In the genomic region with DNA sequence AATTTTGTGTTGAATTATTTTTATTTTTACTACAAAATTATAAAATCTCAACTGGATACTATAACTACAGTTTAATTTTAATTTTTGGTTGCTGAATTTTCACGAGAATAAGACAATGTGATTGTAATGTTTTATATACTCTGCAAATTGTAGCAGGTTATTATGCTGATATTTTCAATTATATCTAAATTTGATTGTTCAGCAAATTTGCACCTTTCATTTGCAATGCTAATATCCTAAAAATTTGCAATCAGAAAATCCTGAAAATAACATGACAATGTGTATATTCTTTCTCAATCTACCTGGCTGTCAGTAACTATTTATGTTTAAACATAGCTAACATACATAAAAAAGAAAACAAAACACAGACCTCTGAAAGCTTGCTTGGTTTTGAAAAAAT, we compare ENCODE assay signal across 27 cellular contexts.
DNase-seq lines count a peak whose midpoint lies in the region; ATAC-seq, FAIRE-seq and TF ChIP-seq lines count a peak whose summit lies in the region.
"Had no signal": no experiment of that assay in that cellular context is flagged by ENCODE, and none has a peak within 500 bp of the region (broad histone marks: within the 10 kb centered on the region; RNA-seq: fewer than 3 reads in every experiment).

No MANE protein-coding gene starts in this region.

- no peak for TF ChIP-seq CTCF in HepG2 (CRISPR knock-in tag; IDR thresholded peaks at IDR 0.05)
- TF ChIP-seq CTCF in right lobe of liver (IDR thresholded peaks at IDR 0.05) = no peak
- TF ChIP-seq CTCF in IMR-90 (conservative IDR thresholded peaks at IDR 0.05; ENCODE audit: low read depth, low read length) = no peak
- no peak for TF ChIP-seq CTCF in K562 (IDR thresholded peaks at IDR 0.05 in 2 of 3, conservative IDR thresholded peaks at IDR 0.05 in 1 of 3; ENCODE audit: insufficient read depth in 2 of 3, low read depth in 1 of 3, low read length in 3 of 3)
- TF ChIP-seq CTCF in osteocyte (IDR thresholded peaks at IDR 0.05) = no peak
- no peak for TF ChIP-seq CTCF in BE2C (IDR thresholded peaks at IDR 0.05; ENCODE audit: low read depth, low read length)

- H2BK20ac ChIP-seq in IMR-90 (ENCODE audit: low read depth, low read length) = no peak overlapping the region

- H3K9ac ChIP-seq in HepG2 (ENCODE audit: insufficient read depth, low read depth, low read length) = no peak overlapping the region
- H3K9ac ChIP-seq in IMR-90 (ENCODE audit: low read depth, low read length) = no peak overlapping the region
- H3K9ac ChIP-seq in K562 (ENCODE audit: insufficient read depth in 1 of 2, low read depth in 2 of 2, low read length in 2 of 2) = no peak overlapping the region
- H3K9ac ChIP-seq: BLaER1 had no signal

- H2AFZ ChIP-seq in HepG2 (ENCODE audit: low read length) (no peak overlapping the region), IMR-90 (replicated peaks; ENCODE audit: low read length, poor library complexity) (no peak overlapping the region), K562 (ENCODE audit: low read depth, low read length) (no peak overlapping the region)

- TF ChIP-seq POLR2A in HepG2 (IDR thresholded peaks at IDR 0.05; ENCODE audit: insufficient read depth in 1 of 2, low read depth in 2 of 2, low read length in 2 of 2) (no peak), right lobe of liver (IDR thresholded peaks at IDR 0.05) (no peak), IMR-90 (IDR thresholded peaks at IDR 0.05; ENCODE audit: low read depth, low read length) (no peak), K562 (conservative IDR thresholded peaks at IDR 0.05) (no peak)

- no peak overlapping the region for H3K18ac ChIP-seq in IMR-90 (ENCODE audit: low read depth, low read length)

- H3K36me3 Mint-ChIP-seq in osteocyte (ENCODE audit: unreplicated experiment) = no peaks in the 10 kb centered on the region
- no peaks in the 10 kb centered on the region for H3K36me3 Mint-ChIP-seq in stimulated activated effector memory CD8-positive, alpha-beta T cell treated with anti-CD3 and anti-CD28 coated beads, Interleukin-12 subunit alpha, Interleukin-12 subunit beta, amount 100 ng/mL, for 72 hours
- H3K36me3 Mint-ChIP-seq: CD14-positive monocyte; CD4-positive, alpha-beta memory T cell; CD4-positive, CD25-positive, alpha-beta regulatory T cell; CD8-positive, alpha-beta memory T cell had no signal

- H3K4me3 ChIP-seq in HepG2 (replicated peaks in 1 of 3; ENCODE audit: insufficient read depth in 1 of 3, low read depth in 2 of 3, low read length in 3 of 3) = no peak overlapping the region
- H3K4me3 ChIP-seq in right lobe of liver = no peak overlapping the region
- H3K4me3 ChIP-seq in IMR-90 (ENCODE audit: insufficient read depth, low read depth, low read length) = no peak overlapping the region
- H3K4me3 ChIP-seq in K562 = no peak overlapping the region
- no peak overlapping the region for H3K4me3 ChIP-seq in BE2C (ENCODE audit: low read depth, low read length)
- H3K4me3 ChIP-seq: BLaER1, GM12878 had no signal

- H3K23ac ChIP-seq in IMR-90 (ENCODE audit: low read depth, low read length) = no peak overlapping the region

- intact Hi-C loops in HepG2 (cut with micrococcal nuclease; ENCODE audit: unreplicated experiment) = no loop called here
- intact Hi-C loops in right lobe of liver (cut with DNase I) = no loop called here
- intact Hi-C loops in IMR-90 (cut with micrococcal nuclease) = no loop called here
- intact Hi-C loops in K562 (cut with micrococcal nuclease) = no loop called here

- H3K4me3 Mint-ChIP-seq in osteocyte (ENCODE audit: unreplicated experiment) = no peak overlapping the region
- H3K4me3 Mint-ChIP-seq in stimulated activated effector memory CD8-positive, alpha-beta T cell treated with anti-CD3 and anti-CD28 coated beads, Interleukin-12 subunit alpha, Interleukin-12 subunit beta, amount 100 ng/mL, for 72 hours = no peak overlapping the region
- H3K4me3 Mint-ChIP-seq: B cell; CD14-positive monocyte; CD4-positive, alpha-beta memory T cell; CD4-positive, CD25-positive, alpha-beta regulatory T cell; CD8-positive, alpha-beta memory T cell had no signal

- no peak for FAIRE-seq in HepG2 (lab: Jason Lieb, UNC)
- FAIRE-seq in K562 (lab: Jason Lieb, UNC) = no peak
- FAIRE-seq: GM12878, GM12892, GM18507 had no signal

- no peak overlapping the region for H4K91ac ChIP-seq in IMR-90 (ENCODE audit: insufficient read depth, low read depth, low read length)

- no peak overlapping the region for H2BK5ac ChIP-seq in IMR-90 (ENCODE audit: low read depth, low read length, poor library complexity, severe bottlenecking)

- WGBS in HepG2 (ENCODE audit: low lambda C conversion rate) = under 1% methylated on average over 1 of the region's 1 CpG
- 16% methylated on average over 1 of the region's 1 CpG for WGBS in right lobe of liver (ENCODE audit: insufficient coverage, low coverage, low lambda C conversion rate, missing lambda C conversion rate)
- no CpG with 5 or more reads among the region's 1 CpG for WGBS in IMR-90 (ENCODE audit: extremely low coverage in 2 of 2, insufficient read length in 1 of 2), 2 experiments
- WGBS in K562 (ENCODE audit: insufficient coverage, low coverage, missing lambda C conversion rate) = 0% methylated on average over 1 of the region's 1 CpG

- H3K79me1 ChIP-seq in IMR-90 (ENCODE audit: low read depth in 1 of 2, low read length in 2 of 2) = no peaks in the 10 kb centered on the region

- H2AK5ac ChIP-seq in IMR-90 (ENCODE audit: low read depth, low read length) = no peak overlapping the region

- H3K56ac ChIP-seq in IMR-90 (ENCODE audit: extremely low read depth, insufficient read depth, low read length) = no peak overlapping the region

- no peak for TF ChIP-seq EP300 in HepG2 (IDR thresholded peaks at IDR 0.05; ENCODE audit: low read depth in 2 of 2, low read length in 2 of 2)
- no peak for TF ChIP-seq EP300 in HepG2 (CRISPR knock-in tag; IDR thresholded peaks at IDR 0.05; ENCODE audit: borderline replicate concordance)
- no peak for TF ChIP-seq EP300 in K562 (IDR thresholded peaks at IDR 0.05; ENCODE audit: low read length)

- no peak for ATAC-seq in HepG2
- no peak for ATAC-seq in right lobe of liver
- no peak for ATAC-seq in IMR-90 (ENCODE audit: low read depth)
- no peak for ATAC-seq in K562
- ATAC-seq in stimulated activated effector memory CD8-positive, alpha-beta T cell treated with anti-CD3 and anti-CD28 coated beads, Interleukin-12 subunit alpha, Interleukin-12 subunit beta, amount 100 ng/mL, for 72 hours = no peak
- ATAC-seq: GM12878 had no signal

- H4K5ac ChIP-seq in IMR-90 (ENCODE audit: low read depth, low read length) = no peak overlapping the region

- H3K27me3 Mint-ChIP-seq in osteocyte (ENCODE audit: unreplicated experiment) = no peaks in the 10 kb centered on the region
- H3K27me3 Mint-ChIP-seq: B cell; CD4-positive, alpha-beta memory T cell; CD4-positive, CD25-positive, alpha-beta regulatory T cell; CD8-positive, alpha-beta memory T cell had no signal

- H3K36me3 ChIP-seq in HepG2 (replicated peaks in 1 of 2; ENCODE audit: control insufficient read depth in 1 of 2, insufficient read depth in 2 of 2, low read length in 2 of 2) (no peaks in the 10 kb centered on the region), right lobe of liver (no peaks in the 10 kb centered on the region), IMR-90 (ENCODE audit: control insufficient read depth, insufficient read depth, low read length) (no peaks in the 10 kb centered on the region), K562 (ENCODE audit: control insufficient read depth, insufficient read depth, low read length) (no peaks in the 10 kb centered on the region), BE2C (no peaks in the 10 kb centered on the region)
- H3K36me3 ChIP-seq: BLaER1 had no signal

- H3K4me1 Mint-ChIP-seq in osteocyte (ENCODE audit: unreplicated experiment) = peaks cover 2% of the 10 kb centered on the region
- H3K4me1 Mint-ChIP-seq in stimulated activated effector memory CD8-positive, alpha-beta T cell treated with anti-CD3 and anti-CD28 coated beads, Interleukin-12 subunit alpha, Interleukin-12 subunit beta, amount 100 ng/mL, for 72 hours = no peaks in the 10 kb centered on the region
- H3K4me1 Mint-ChIP-seq: B cell; CD14-positive monocyte; CD4-positive, alpha-beta memory T cell; CD4-positive, CD25-positive, alpha-beta regulatory T cell; CD8-positive, alpha-beta memory T cell had no signal

- no peaks in the 10 kb centered on the region for H3K9me1 ChIP-seq in IMR-90 (ENCODE audit: insufficient read depth, low read length)
- no peaks in the 10 kb centered on the region for H3K9me1 ChIP-seq in K562 (ENCODE audit: control insufficient read depth, insufficient read depth, low read length)

- H4K20me1 ChIP-seq in HepG2 (ENCODE audit: insufficient read depth, low read length) (no peaks in the 10 kb centered on the region), IMR-90 (ENCODE audit: insufficient read depth, low read length) (no peaks in the 10 kb centered on the region), K562 (replicated peaks; ENCODE audit: control insufficient read depth, insufficient read depth, low read length) (no peaks in the 10 kb centered on the region)
- H4K20me1 ChIP-seq: BLaER1 had no signal

- H3K9me3 ChIP-seq in HepG2 (ENCODE audit: low read length) (peaks cover 86% of the 10 kb centered on the region), right lobe of liver (no peaks in the 10 kb centered on the region), IMR-90 (ENCODE audit: control insufficient read depth, insufficient read depth, low read length) (0 out of 2 replicates have a peak, but pooled peaks cover 2% of the 10 kb centered on the region), K562 (replicated peaks; ENCODE audit: control insufficient read depth, insufficient read depth, low read depth, low read length) (no peaks in the 10 kb centered on the region), BE2C (no peaks in the 10 kb centered on the region)
- H3K9me3 ChIP-seq: BLaER1 had no signal

- no peak overlapping the region for H3K27ac Mint-ChIP-seq in osteocyte (ENCODE audit: unreplicated experiment)
- no peak overlapping the region for H3K27ac Mint-ChIP-seq in stimulated activated effector memory CD8-positive, alpha-beta T cell treated with anti-CD3 and anti-CD28 coated beads, Interleukin-12 subunit alpha, Interleukin-12 subunit beta, amount 100 ng/mL, for 72 hours
- H3K27ac Mint-ChIP-seq: B cell; CD14-positive monocyte; CD4-positive, alpha-beta memory T cell; CD4-positive, CD25-positive, alpha-beta regulatory T cell; CD8-positive, alpha-beta memory T cell had no signal

- CTCF ChIA-PET in HepG2 (lab: Yijun Ruan, JAX; ENCODE audit: low intra/inter-chr PET ratio, low total read pairs) = no interaction called here
- CTCF ChIA-PET in IMR-90 (lab: Yijun Ruan, JAX) = no interaction called here
- CTCF ChIA-PET in K562 (lab: Yijun Ruan, JAX; ENCODE audit: low intra/inter-chr PET ratio) = no interaction called here

- in situ Hi-C loops in HepG2 (cut with HindIII; ENCODE audit: extremely low pct_ligation_motif_present, low pct_unique_long_range_greater_than_20kb) = no loop called here
- in situ Hi-C loops in IMR-90 (cut with MboI; ENCODE audit: low sequenced_read_pairs) = no loop called here
- in situ Hi-C loops in K562 (cut with MboI) = no loop called here

- no peak overlapping the region for H4K8ac ChIP-seq in IMR-90 (ENCODE audit: low read depth in 2 of 2, low read length in 2 of 2)

- no peak overlapping the region for H3K14ac ChIP-seq in IMR-90 (replicated peaks; ENCODE audit: low read depth, low read length)

- H3K27me3 ChIP-seq in HepG2 (ENCODE audit: control insufficient read depth in 1 of 2, insufficient read depth in 2 of 2, low read length in 2 of 2) = no peaks in the 10 kb centered on the region
- no peaks in the 10 kb centered on the region for H3K27me3 ChIP-seq in right lobe of liver
- H3K27me3 ChIP-seq in IMR-90 (ENCODE audit: control insufficient read depth, insufficient read depth, low read length) = no peaks in the 10 kb centered on the region
- H3K27me3 ChIP-seq in K562 (ENCODE audit: control insufficient read depth in 2 of 2, insufficient read depth in 2 of 2, low read length in 2 of 2) = no peaks in the 10 kb centered on the region
- H3K27me3 ChIP-seq in BE2C = no peaks in the 10 kb centered on the region
- H3K27me3 ChIP-seq: BLaER1 had no signal

- H3K4me2 ChIP-seq in HepG2 (ENCODE audit: low read depth, low read length) (no peak overlapping the region), IMR-90 (ENCODE audit: low read depth, low read length) (no peak overlapping the region), K562 (ENCODE audit: insufficient read depth, low read length) (no peak overlapping the region)
- H3K4me2 ChIP-seq: BLaER1 had no signal

- H3K9me3 Mint-ChIP-seq in osteocyte (ENCODE audit: unreplicated experiment) = peaks cover 12% of the 10 kb centered on the region
- peaks cover 2% of the 10 kb centered on the region for H3K9me3 Mint-ChIP-seq in stimulated activated effector memory CD8-positive, alpha-beta T cell treated with anti-CD3 and anti-CD28 coated beads, Interleukin-12 subunit alpha, Interleukin-12 subunit beta, amount 100 ng/mL, for 72 hours

- H3K4ac ChIP-seq in IMR-90 (ENCODE audit: low read depth, low read length) = no peak overlapping the region

- BruUV-seq in HepG2 (replicated peaks; lab: Mats Ljungman, UMichigan) (no TSS peak), IMR-90 (replicated peaks; lab: Mats Ljungman, UMichigan) (no TSS peak), K562 (replicated peaks; lab: Mats Ljungman, UMichigan) (no TSS peak)

- H3K27ac ChIP-seq in HepG2 (ENCODE audit: extremely low read length, insufficient read depth, low read length) (no peak overlapping the region), right lobe of liver (no peak overlapping the region), IMR-90 (ENCODE audit: insufficient read depth, low read length) (no peak overlapping the region), K562 (ENCODE audit: extremely low read depth, low read depth, low read length) (no peak overlapping the region)
- H3K27ac ChIP-seq: 22Rv1, BLaER1 had no signal

- H2BK120ac ChIP-seq in IMR-90 (ENCODE audit: low read depth, low read length) = no peak overlapping the region

- no peak overlapping the region for H2AK9ac ChIP-seq in IMR-90 (replicated peaks; ENCODE audit: low read depth, low read length, poor library complexity)

- H2BK15ac ChIP-seq in IMR-90 (ENCODE audit: low read depth, low read length) = no peak overlapping the region

- no peaks in the 10 kb centered on the region for H3K79me2 ChIP-seq in HepG2 (ENCODE audit: insufficient read depth, low read length)
- no peaks in the 10 kb centered on the region for H3K79me2 ChIP-seq in K562 (ENCODE audit: control insufficient read depth, insufficient read depth, low read length)

- dilution Hi-C loops in IMR-90 (cut with HindIII; ENCODE audit: low sequenced_read_pairs, unreplicated experiment) = no loop called here

- DNase-seq in HepG2 (ENCODE audit: low spot score) (no peak), right lobe of liver (no peak), IMR-90 (no peak), K562 (ENCODE audit: extremely low read depth in 1 of 4, low spot score in 3 of 4) (no peak), osteocyte (ENCODE audit: extremely low spot score, unreplicated experiment) (no peak), BE2C (no peak)
- DNase-seq in stimulated activated effector memory CD8-positive, alpha-beta T cell treated with anti-CD3 and anti-CD28 coated beads, Interleukin-12 subunit alpha, Interleukin-12 subunit beta, amount 100 ng/mL, for 72 hours (ENCODE audit: low spot score in 2 of 2) = no peak
- DNase-seq: AML-193; C1 segment of cervical spinal cord; CD4-positive, alpha-beta memory T cell; CD4-positive, CD25-positive, alpha-beta regulatory T cell; CD8-positive, alpha-beta memory T cell; COR-L47; DMS 273 treated with DMSO at 0.1 percent for 48 hours; DMS153; DMS53; DMS79; DND-41; EL; GDM1 had no signal

- TF ChIP-seq RAD21 in HepG2 (CRISPR knock-in tag; IDR thresholded peaks at IDR 0.05) (no peak), IMR-90 (IDR thresholded peaks at IDR 0.05; ENCODE audit: low read length) (no peak), K562 (CRISPR knock-in tag; conservative IDR thresholded peaks at IDR 0.05 in 1 of 2, IDR thresholded peaks at IDR 0.05 in 1 of 2) (no peak)

- no peaks in the 10 kb centered on the region for H3K4me1 ChIP-seq in HepG2 (ENCODE audit: insufficient read depth, low read length)
- no peaks in the 10 kb centered on the region for H3K4me1 ChIP-seq in right lobe of liver
- no peaks in the 10 kb centered on the region for H3K4me1 ChIP-seq in IMR-90 (ENCODE audit: control insufficient read depth, insufficient read depth, low read length)
- no peaks in the 10 kb centered on the region for H3K4me1 ChIP-seq in K562 (replicated peaks in 1 of 2; ENCODE audit: control insufficient read depth in 2 of 2, insufficient read depth in 2 of 2, low read length in 2 of 2)
- no peaks in the 10 kb centered on the region for H3K4me1 ChIP-seq in BE2C
- H3K4me1 ChIP-seq: BLaER1 had no signal

- POLR2A ChIA-PET in HepG2 (lab: Yijun Ruan, JAX) (no interaction called here), IMR-90 (lab: Charles Lee; ENCODE audit: unreplicated experiment) (no interaction called here), K562 (lab: Yijun Ruan, JAX) (no interaction called here)
